30 cellular contexts compared by ENCODE assay signal in the genomic region with DNA sequence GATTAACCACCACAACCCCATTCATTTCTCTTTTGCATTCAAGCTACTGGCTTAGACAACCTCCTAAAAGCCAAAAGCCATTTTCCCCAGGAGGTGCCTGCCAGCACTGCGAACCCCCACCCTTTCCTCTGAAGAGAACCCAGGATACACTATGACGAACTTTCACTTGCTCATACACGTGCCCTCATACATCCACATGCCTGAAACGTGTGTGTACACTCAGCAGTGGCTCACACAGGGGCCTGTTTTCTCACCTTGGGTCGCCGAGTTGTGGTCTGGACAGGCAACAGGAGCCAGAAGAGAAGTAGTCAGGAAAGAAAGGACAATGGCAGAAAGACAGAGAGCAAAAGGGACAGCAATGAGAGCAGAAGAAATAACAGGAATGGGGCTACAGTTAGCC. TPM values are rescaled to one million over a fixed set of nuclear protein-coding genes. Genes with fewer than 3 reads are reported as not detected.
A peak's percentile ranks its signal among the peaks of the same experiment; 100 is the strongest.
DNase-seq lines count a peak whose midpoint lies in the region; ATAC-seq and TF ChIP-seq lines count a peak whose summit lies in the region.
"Had no signal": no experiment of that assay in that cellular context is flagged by ENCODE, and none has a peak within 500 bp of the region (broad histone marks: within the 10 kb centered on the region; RNA-seq: fewer than 3 reads in every experiment).

No MANE protein-coding gene starts in this region.

- H3K36me3 Mint-ChIP-seq in T-helper 17 cell (ENCODE audit: low read depth): peaks cover 25% of the 10 kb centered on the region

- H3K79me2 ChIP-seq in neural cell (replicated peaks; ENCODE audit: insufficient read depth, low read length): peaks cover 39% of the 10 kb centered on the region

- H3K4me2 ChIP-seq in neural cell (ENCODE audit: low read length): peak overlapping the region; percentile 68
- H3K4me2 ChIP-seq: SK-N-SH, smooth muscle cell had no signal

- H3K9me3 ChIP-seq in T-helper 17 cell (ENCODE audit: control insufficient read depth, low read length, poor library complexity, severe bottlenecking) (no peaks in the 10 kb centered on the region), neural cell (ENCODE audit: low read length) (no peaks in the 10 kb centered on the region)
- H3K9me3 ChIP-seq: adrenal gland, BE2C, heart left ventricle, ovary, right atrium auricular region, SK-N-SH, thyroid gland, vagina had no signal

- peaks cover 24% of the 10 kb centered on the region for H3K36me3 ChIP-seq in neural cell (ENCODE audit: insufficient read depth, low read length)
- H3K36me3 ChIP-seq: ovary had no signal

- H3K4me1 Mint-ChIP-seq in T-helper 17 cell: peaks cover 21% of the 10 kb centered on the region

- no peaks in the 10 kb centered on the region for H3K27me3 ChIP-seq in neural cell (ENCODE audit: insufficient read depth, low read depth, low read length)
- H3K27me3 ChIP-seq: adrenal gland, BE2C, heart left ventricle, ovary, right atrium auricular region, thyroid gland, vagina had no signal

- H3K27me3 Mint-ChIP-seq in T-helper 17 cell: no peaks in the 10 kb centered on the region
- H3K27me3 Mint-ChIP-seq: activated CD8-positive, alpha-beta T cell treated with anti-CD3 and anti-CD28 coated beads for 36 hours; activated naive CD4-positive, alpha-beta T cell treated with anti-CD3 and anti-CD28 coated beads, Interleukin-2, amount 10 ng/mL, durations not matched to agents 7 days and 5 days; naive thymus-derived CD4-positive, alpha-beta T cell had no signal

- DNase-seq in T-helper 17 cell: no peak
- DNase-seq in epithelial cell of esophagus (ENCODE audit: low read depth): peak; percentile 52
- DNase-seq in substantia nigra (lab: John Stamatoyannopoulos, UW): no peak
- DNase-seq in T-helper 9 cell: no peak
- DNase-seq in SIG-M5 (lab: John Stamatoyannopoulos, UW): no peak
- no peak for DNase-seq in activated gamma-delta T cell (lab: John Stamatoyannopoulos, UW)
- DNase-seq: activated CD4-positive, alpha-beta T cell treated with anti-CD3 and anti-CD28 coated beads for 1 hour; activated CD8-positive, alpha-beta memory T cell treated with anti-CD3 and anti-CD28 coated beads, Interleukin-2, amount 50 U/mL, for 48 hours; activated CD8-positive, alpha-beta T cell treated with anti-CD3 and anti-CD28 coated beads for 36 hours; activated naive CD4-positive, alpha-beta T cell treated with anti-CD3 and anti-CD28 coated beads, Interleukin-2, amount 10 ng/mL, durations not matched to agents 7 days and 5 days; effector CD4-positive, alpha-beta T cell; HCEC 1CT; Kasumi-1; naive thymus-derived CD4-positive, alpha-beta T cell; NCI-H2081; NCI-H2227 treated with DMSO at 0.1 percent for 48 hours; NK-92 treated with Interleukin-12 subunit alpha and Interleukin-12 subunit beta, amount 100 ng/mL, for 24 hours; ovary; SK-N-SH; stimulated activated naive CD8-positive, alpha-beta T cell treated with anti-CD3 and anti-CD28 coated beads, Interleukin-15, Interleukin-2, amounts not matched to agents 100 U/mL and 50 U/mL, for 24 hours had no signal

- ATAC-seq in T-helper 17 cell: no peak
- ATAC-seq: activated CD8-positive, alpha-beta T cell treated with anti-CD3 and anti-CD28 coated beads for 36 hours; naive thymus-derived CD4-positive, alpha-beta T cell; stimulated activated naive CD8-positive, alpha-beta T cell treated with anti-CD3 and anti-CD28 coated beads, Interleukin-15, Interleukin-2, amounts not matched to agents 100 U/mL and 50 U/mL, for 24 hours had no signal

- no peak overlapping the region for H2AFZ ChIP-seq in neural cell (ENCODE audit: low read depth, low read length)

- TF ChIP-seq EP300 in neural cell (conservative IDR thresholded peaks at IDR 0.05; ENCODE audit: poor library complexity, severe bottlenecking): no peak

- H3K27ac Mint-ChIP-seq in T-helper 17 cell: peak overlapping the region; percentile 78
- H3K27ac Mint-ChIP-seq: activated CD8-positive, alpha-beta T cell treated with anti-CD3 and anti-CD28 coated beads for 36 hours; activated naive CD4-positive, alpha-beta T cell treated with anti-CD3 and anti-CD28 coated beads, Interleukin-2, amount 10 ng/mL, durations not matched to agents 7 days and 5 days; mesothelial cell of epicardium had no signal

- no peaks in the 10 kb centered on the region for H3F3A ChIP-seq in neural cell (ENCODE audit: insufficient read depth, low read length, poor library complexity, severe bottlenecking)

- TF ChIP-seq CTCF in epithelial cell of esophagus (IDR thresholded peaks at IDR 0.05; ENCODE audit: insufficient read depth, low read depth, low read length, missing control alignments): no peak
- TF ChIP-seq CTCF in neural cell (IDR thresholded peaks at IDR 0.05; ENCODE audit: poor library complexity, severe bottlenecking): no peak

- no peak for TF ChIP-seq RAD21 in neural cell (conservative IDR thresholded peaks at IDR 0.05)

- H4K20me1 ChIP-seq in neural cell (ENCODE audit: insufficient read depth): peaks cover 4% of the 10 kb centered on the region

- H3K27ac ChIP-seq in neural cell (ENCODE audit: low read length): no peak overlapping the region
- H3K27ac ChIP-seq in substantia nigra (ENCODE audit: low read depth, low read length, poor library complexity, severe bottlenecking): peak overlapping the region; percentile 94
- H3K27ac ChIP-seq: ovary, thyroid gland had no signal

- no peaks in the 10 kb centered on the region for H3K9me2 ChIP-seq in neural cell (ENCODE audit: insufficient read depth, low read length)
- H3K9me2 ChIP-seq: SK-N-SH had no signal

- H3K4me3 Mint-ChIP-seq in T-helper 17 cell: no peak overlapping the region
- H3K4me3 Mint-ChIP-seq: activated CD8-positive, alpha-beta T cell treated with anti-CD3 and anti-CD28 coated beads for 36 hours; activated naive CD4-positive, alpha-beta T cell treated with anti-CD3 and anti-CD28 coated beads, Interleukin-2, amount 10 ng/mL, durations not matched to agents 7 days and 5 days; mesothelial cell of epicardium; naive thymus-derived CD4-positive, alpha-beta T cell; T-helper 1 cell treated with Interleukin-12 subunit alpha and Interleukin-12 subunit beta and Interleukin-4 antibody, amounts not matched to agents 30 μg/mL and 1 μg/mL, for 36 hours had no signal

- H3K4me3 ChIP-seq in epithelial cell of esophagus (ENCODE audit: low read length) (no peak overlapping the region), neural cell (ENCODE audit: low read length) (peak overlapping the region; percentile 77)
- H3K4me3 ChIP-seq: adrenal gland, ovary, right atrium auricular region, smooth muscle cell, thyroid gland, vagina had no signal

- H3K9ac ChIP-seq in neural cell (ENCODE audit: low read length): peak overlapping the region; percentile 94
- H3K9ac ChIP-seq: SK-N-SH had no signal

TF ChIP-seq in neural cell, 6 proteins besides CTCF, POLR2A, EP300 and RAD21:
- TF ChIP-seq SMC3 (conservative IDR thresholded peaks at IDR 0.05; ENCODE audit: poor library complexity) (no peak), MXI1 (conservative IDR thresholded peaks at IDR 0.05; ENCODE audit: poor library complexity, severe bottlenecking) (no peak), TAF1 (IDR thresholded peaks at IDR 0.05; ENCODE audit: low read depth) (no peak), EZH2 (IDR thresholded peaks at IDR 0.05; ENCODE audit: borderline replicate concordance, insufficient read depth, low read length, poor library complexity, severe bottlenecking) (no peak), POLR2AphosphoS5 (IDR thresholded peaks at IDR 0.05) (no peak)
- TF ChIP-seq, protein P1, sequence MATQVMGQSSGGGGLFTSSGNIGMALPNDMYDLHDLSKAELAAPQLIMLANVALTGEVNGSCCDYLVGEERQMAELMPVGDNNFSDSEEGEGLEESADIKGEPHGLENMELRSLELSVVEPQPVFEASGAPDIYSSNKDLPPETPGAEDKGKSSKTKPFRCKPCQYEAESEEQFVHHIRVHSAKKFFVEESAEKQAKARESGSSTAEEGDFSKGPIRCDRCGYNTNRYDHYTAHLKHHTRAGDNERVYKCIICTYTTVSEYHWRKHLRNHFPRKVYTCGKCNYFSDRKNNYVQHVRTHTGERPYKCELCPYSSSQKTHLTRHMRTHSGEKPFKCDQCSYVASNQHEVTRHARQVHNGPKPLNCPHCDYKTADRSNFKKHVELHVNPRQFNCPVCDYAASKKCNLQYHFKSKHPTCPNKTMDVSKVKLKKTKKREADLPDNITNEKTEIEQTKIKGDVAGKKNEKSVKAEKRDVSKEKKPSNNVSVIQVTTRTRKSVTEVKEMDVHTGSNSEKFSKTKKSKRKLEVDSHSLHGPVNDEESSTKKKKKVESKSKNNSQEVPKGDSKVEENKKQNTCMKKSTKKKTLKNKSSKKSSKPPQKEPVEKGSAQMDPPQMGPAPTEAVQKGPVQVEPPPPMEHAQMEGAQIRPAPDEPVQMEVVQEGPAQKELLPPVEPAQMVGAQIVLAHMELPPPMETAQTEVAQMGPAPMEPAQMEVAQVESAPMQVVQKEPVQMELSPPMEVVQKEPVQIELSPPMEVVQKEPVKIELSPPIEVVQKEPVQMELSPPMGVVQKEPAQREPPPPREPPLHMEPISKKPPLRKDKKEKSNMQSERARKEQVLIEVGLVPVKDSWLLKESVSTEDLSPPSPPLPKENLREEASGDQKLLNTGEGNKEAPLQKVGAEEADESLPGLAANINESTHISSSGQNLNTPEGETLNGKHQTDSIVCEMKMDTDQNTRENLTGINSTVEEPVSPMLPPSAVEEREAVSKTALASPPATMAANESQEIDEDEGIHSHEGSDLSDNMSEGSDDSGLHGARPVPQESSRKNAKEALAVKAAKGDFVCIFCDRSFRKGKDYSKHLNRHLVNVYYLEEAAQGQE (IDR thresholded peaks at IDR 0.05; ENCODE audit: borderline replicate concordance): no peak

RNA-seq across cellular contexts. Expression of a gene that starts 7.4 kb away (rescaled TPM):
- total RNA-seq in T-helper 17 cell: 10 to 100 TPM; 78.5 to 85.7 TPM
- polyA plus RNA-seq in neural cell: 160 and 183 TPM in 2 replicates
- 232 and 268 TPM in 2 replicates for polyA minus RNA-seq in neural cell

RNA-seq across cellular contexts. Expression of a gene that starts 29.5 kb away (rescaled TPM):
- 10 to 100 TPM in 1 of 2 donors, 1 to 10 TPM in 1; 9.1 to 10.5 TPM for total RNA-seq in T-helper 17 cell
- polyA plus RNA-seq in neural cell: 3.2 and 3.9 TPM in 2 replicates
- 9.0 and 9.7 TPM in 2 replicates for polyA minus RNA-seq in neural cell

RNA-seq across cellular contexts. Expression of a gene that starts 48.7 kb away (rescaled TPM):
- total RNA-seq in T-helper 17 cell: 1 to 10 TPM; 2.9 to 3.3 TPM
- 1.7 and 3.3 TPM in 2 replicates for polyA plus RNA-seq in neural cell
- polyA minus RNA-seq in neural cell: 4.4 and 4.6 TPM in 2 replicates

RNA-seq across cellular contexts. Expression of a gene that starts 48.9 kb away (rescaled TPM):
- 10 to 100 TPM; 33.6 to 42.8 TPM for total RNA-seq in T-helper 17 cell
- polyA plus RNA-seq in neural cell: 89.9 and 110 TPM in 2 replicates
- polyA minus RNA-seq in neural cell: 33.8 and 36.5 TPM in 2 replicates
